Comparison of ENCODE assay signal across 16 cellular contexts in the genomic region with DNA sequence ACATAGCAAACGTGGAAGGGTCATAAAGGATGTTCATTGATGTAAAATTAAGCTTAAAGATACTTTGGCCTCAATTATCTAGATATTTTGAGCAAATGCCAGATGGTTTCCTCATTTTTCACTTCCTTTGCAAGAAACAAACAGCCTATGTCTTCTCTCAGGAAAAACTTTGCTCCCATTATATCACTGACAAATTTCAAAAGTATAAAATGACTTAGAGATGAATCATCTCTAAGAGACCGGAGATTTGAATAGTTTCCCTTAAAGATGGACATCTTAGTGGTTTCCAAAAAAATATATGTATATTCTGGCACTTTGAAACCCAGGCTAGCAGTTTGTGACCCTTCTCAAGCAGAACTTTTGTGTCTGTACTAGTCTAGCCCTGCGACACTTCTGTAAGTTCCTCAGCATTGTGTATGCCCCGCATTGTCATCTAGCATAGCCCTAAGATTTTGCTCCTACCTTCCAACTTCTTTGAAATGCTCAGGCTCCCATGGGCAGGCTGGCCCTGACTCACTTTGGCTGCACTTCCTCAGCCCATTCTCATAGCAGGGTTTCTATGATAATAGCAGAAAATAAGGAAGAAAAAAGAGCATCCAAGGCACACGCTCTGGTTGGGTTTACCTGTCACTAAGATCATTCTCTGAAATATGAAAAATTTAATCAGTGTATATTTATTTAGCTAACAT. TPM values are rescaled to one million over a fixed set of nuclear protein-coding genes. Genes with fewer than 3 reads are reported as not detected.
"Had no signal": no experiment of that assay in that cellular context is flagged by ENCODE, and none has a peak within 500 bp of the region (broad histone marks: within the 10 kb centered on the region; RNA-seq: fewer than 3 reads in every experiment).

No MANE protein-coding gene starts in this region.

- H3K27ac ChIP-seq: colonic mucosa, ovary, skin epidermis, uterus had no signal

- H3K36me3 Mint-ChIP-seq: activated naive CD4-positive, alpha-beta T cell treated with anti-CD3 and anti-CD28 coated beads, Interleukin-2, amount 10 ng/mL, durations not matched to agents 7 days and 5 days had no signal

- H3K9me3 Mint-ChIP-seq: activated naive CD4-positive, alpha-beta T cell treated with anti-CD3 and anti-CD28 coated beads, Interleukin-2, amount 10 ng/mL, durations not matched to agents 7 days and 5 days; activated T-helper 2 cell treated with anti-CD3 and anti-CD28 coated beads, Interferon-gamma antibody, Interleukin-2, Interleukin-4, amounts not matched to agents 10 μg/mL and 5 μg/mL and 100 μg/mL, durations not matched to agents 14 hours and 24 hours and 36 hours had no signal

- H3K27me3 ChIP-seq: ovary, uterus had no signal

- H3K4me1 Mint-ChIP-seq: activated naive CD4-positive, alpha-beta T cell treated with anti-CD3 and anti-CD28 coated beads, Interleukin-2, amount 10 ng/mL, durations not matched to agents 7 days and 5 days had no signal

- H3K4me3 Mint-ChIP-seq: activated naive CD4-positive, alpha-beta T cell treated with anti-CD3 and anti-CD28 coated beads, Interleukin-2, amount 10 ng/mL, durations not matched to agents 7 days and 5 days had no signal

- H3K27ac Mint-ChIP-seq: activated naive CD4-positive, alpha-beta T cell treated with anti-CD3 and anti-CD28 coated beads, Interleukin-2, amount 10 ng/mL, durations not matched to agents 7 days and 5 days; activated T-helper 2 cell treated with anti-CD3 and anti-CD28 coated beads, Interferon-gamma antibody, Interleukin-2, Interleukin-4, amounts not matched to agents 10 μg/mL and 5 μg/mL and 100 μg/mL, durations not matched to agents 14 hours and 24 hours and 36 hours had no signal

- H3K4me1 ChIP-seq: colonic mucosa, uterus had no signal

- DNase-seq: activated CD4-positive, alpha-beta T cell treated with anti-CD3 and anti-CD28 coated beads, Interleukin-2, amount 50 U/mL, for 1 hour; activated CD4-positive, CD25-positive, alpha-beta regulatory T cell; activated naive CD4-positive, alpha-beta T cell treated with anti-CD3 and anti-CD28 coated beads, Interleukin-2, amount 10 ng/mL, durations not matched to agents 7 days and 5 days; colonic mucosa; effector CD4-positive, alpha-beta T cell; kidney glomerular epithelial cell; ovary; T-helper 2 cell; uterus had no signal

- H3K4me3 ChIP-seq: colonic mucosa, ovary, skin epidermis, uterus had no signal

- H3K36me3 ChIP-seq: colonic mucosa, ovary, uterus had no signal

- H3K9me3 ChIP-seq: colonic mucosa, ovary, uterus had no signal

RNA-seq across cellular contexts. Expression of gene POU3F2, which starts 25.7 kb away (rescaled TPM):
- total RNA-seq: activated T-helper 2 cell treated with anti-CD3 and anti-CD28 coated beads, Interferon-gamma antibody, Interleukin-2, Interleukin-4, amounts not matched to agents 10 μg/mL and 5 μg/mL and 100 μg/mL, durations not matched to agents 14 hours and 24 hours and 36 hours; colonic mucosa; fibroblast of lung; lower leg skin; mesenteric fat pad; ovary; renal cortical epithelial cell; uterus had no signal
- polyA plus RNA-seq: adipose tissue, fibroblast of lung had no signal
